ENCODE assay signal across 20 cellular contexts in genomic region chr10:77784856-77785255, GRCh38.
DNase-seq lines count a peak whose midpoint lies in the region; ATAC-seq and TF ChIP-seq lines count a peak whose summit lies in the region.
"Had no signal": no experiment of that assay in that cellular context is flagged by ENCODE, and none has a peak within 500 bp of the region (broad histone marks: within the 10 kb centered on the region; RNA-seq: fewer than 3 reads in every experiment).

No MANE protein-coding gene starts in this region.

- H3K23ac ChIP-seq in IMR-90 (ENCODE audit: low read depth, low read length), result no peak overlapping the region

- no peak overlapping the region for H4K5ac ChIP-seq in IMR-90 (ENCODE audit: low read depth, low read length)

- ATAC-seq in IMR-90 (ENCODE audit: low read depth) (peak; percentile 98), WTC11 (no peak), HG02763 (IDR thresholded peaks at IDR 0.05; ENCODE audit: unreplicated experiment) (no peak)
- no peak for ATAC-seq in activated CD4-positive, alpha-beta T cell treated with anti-CD3 and anti-CD28 coated beads for 36 hours
- ATAC-seq: K562 had no signal

- H4K8ac ChIP-seq in IMR-90 (ENCODE audit: low read depth in 2 of 2, low read length in 2 of 2), result no peak overlapping the region

- H3K18ac ChIP-seq in IMR-90 (ENCODE audit: low read depth, low read length), result no peak overlapping the region

- H3K27ac ChIP-seq in IMR-90 (ENCODE audit: insufficient read depth, low read length), result no peak overlapping the region
- H3K27ac ChIP-seq in left ventricle myocardium inferior (replicated peaks), result no peak overlapping the region
- H3K27ac ChIP-seq: ascending aorta, parathyroid adenoma had no signal

- H3K9me3 Mint-ChIP-seq in WTC11, result no peaks in the 10 kb centered on the region
- H3K9me3 Mint-ChIP-seq in activated CD4-positive, alpha-beta T cell treated with anti-CD3 and anti-CD28 coated beads for 36 hours (ENCODE audit: low read depth), result no peaks in the 10 kb centered on the region
- H3K9me3 Mint-ChIP-seq: activated B cell treated with CpG ODN at 0.5 μM for 24 hours, H9 had no signal

- peaks cover 2 to 24% of the 10 kb centered on the region in 2 experiments; a peak in 3 of 4 replicates for H3K79me1 ChIP-seq in IMR-90 (ENCODE audit: low read depth in 1 of 2, low read length in 2 of 2)

- no peak for TF ChIP-seq RAD21 in IMR-90 (IDR thresholded peaks at IDR 0.05; ENCODE audit: low read length)

- H3K4me1 Mint-ChIP-seq in WTC11, result no peaks in the 10 kb centered on the region
- no peaks in the 10 kb centered on the region for H3K4me1 Mint-ChIP-seq in activated CD4-positive, alpha-beta T cell treated with anti-CD3 and anti-CD28 coated beads for 36 hours
- H3K4me1 Mint-ChIP-seq: activated B cell treated with CpG ODN at 0.5 μM for 24 hours, H9 had no signal

- no peak overlapping the region for H3K4me3 Mint-ChIP-seq in WTC11
- no peak overlapping the region for H3K4me3 Mint-ChIP-seq in activated CD4-positive, alpha-beta T cell treated with anti-CD3 and anti-CD28 coated beads for 36 hours
- H3K4me3 Mint-ChIP-seq: activated B cell treated with CpG ODN at 0.5 μM for 24 hours, H9 had no signal

- no peak overlapping the region for H3K4ac ChIP-seq in IMR-90 (ENCODE audit: low read depth, low read length)

- H3K9me3 ChIP-seq in IMR-90 (ENCODE audit: control insufficient read depth, insufficient read depth, low read length), result no peaks in the 10 kb centered on the region; the same call in 1 of the 2 replicates
- peaks cover 8% of the 10 kb centered on the region for H3K9me3 ChIP-seq in left ventricle myocardium inferior (replicated peaks)
- H3K9me3 ChIP-seq: ascending aorta, Caco-2 had no signal

- dilution Hi-C loops in IMR-90 (cut with HindIII; ENCODE audit: low sequenced_read_pairs, unreplicated experiment), result no loop called here

- no peak overlapping the region for H2BK120ac ChIP-seq in IMR-90 (ENCODE audit: low read depth, low read length)

- no peak overlapping the region for H3K27ac Mint-ChIP-seq in WTC11
- no peak overlapping the region for H3K27ac Mint-ChIP-seq in activated CD4-positive, alpha-beta T cell treated with anti-CD3 and anti-CD28 coated beads for 36 hours
- H3K27ac Mint-ChIP-seq: activated B cell treated with CpG ODN at 0.5 μM for 24 hours, H9 had no signal

- no peak overlapping the region for H3K4me2 ChIP-seq in IMR-90 (ENCODE audit: low read depth, low read length)

- CTCF ChIA-PET in IMR-90 (lab: Yijun Ruan, JAX), result interaction anchor here (0.6 kb wide), 2 partner anchors 30 to 64 kb away, joined by 3 to 5 read pairs; no protein-coding TSS in a partner anchor
- CTCF ChIA-PET in WTC11 (lab: Charles Lee), result interaction anchor here (0.6 kb wide), 2 partner anchors 73 to 152 kb away, joined by 3 read pairs; no protein-coding TSS in a partner anchor
- CTCF ChIA-PET in activated CD4-positive, alpha-beta T cell treated with anti-CD3 and anti-CD28 coated beads for 36 hours (lab: Charles Lee), result interaction anchor here (0.7 kb wide), 1 partner anchor 609 kb away, joined by 3 read pairs; no protein-coding TSS in a partner anchor

- H3K36me3 ChIP-seq in IMR-90 (ENCODE audit: control insufficient read depth, insufficient read depth, low read length), result peaks cover 37% of the 10 kb centered on the region
- peaks cover 45% of the 10 kb centered on the region for H3K36me3 ChIP-seq in left ventricle myocardium inferior

- H3K36me3 Mint-ChIP-seq in WTC11, result peaks cover 41% of the 10 kb centered on the region
- H3K36me3 Mint-ChIP-seq in activated CD4-positive, alpha-beta T cell treated with anti-CD3 and anti-CD28 coated beads for 36 hours (ENCODE audit: low read depth), result peaks cover 1% of the 10 kb centered on the region

- H4K20me1 ChIP-seq in IMR-90 (ENCODE audit: insufficient read depth, low read length), result no peaks in the 10 kb centered on the region

- H3K9ac ChIP-seq in IMR-90 (ENCODE audit: low read depth, low read length), result no peak overlapping the region
- H3K9ac ChIP-seq: parathyroid adenoma had no signal

- in situ Hi-C loops in IMR-90 (cut with MboI; ENCODE audit: low sequenced_read_pairs), result no loop called here

- no peak overlapping the region for H4K91ac ChIP-seq in IMR-90 (ENCODE audit: insufficient read depth, low read depth, low read length)

- no peak overlapping the region for H2AK5ac ChIP-seq in IMR-90 (ENCODE audit: low read depth, low read length)

- no peak overlapping the region for H2AK9ac ChIP-seq in IMR-90 (replicated peaks; ENCODE audit: low read depth, low read length, poor library complexity)

- no peak overlapping the region for H2BK15ac ChIP-seq in IMR-90 (ENCODE audit: low read depth, low read length)

- H3K4me1 ChIP-seq in IMR-90 (ENCODE audit: control insufficient read depth, insufficient read depth, low read length) (peaks cover 7% of the 10 kb centered on the region; the same call in 1 of the 2 replicates), left ventricle myocardium inferior (no peaks in the 10 kb centered on the region)
- H3K4me1 ChIP-seq: ascending aorta, Caco-2 had no signal

- H2AFZ ChIP-seq in IMR-90 (replicated peaks; ENCODE audit: low read length, poor library complexity), result no peak overlapping the region
- H2AFZ ChIP-seq: parathyroid adenoma had no signal

- no peak overlapping the region for H3K14ac ChIP-seq in IMR-90 (replicated peaks; ENCODE audit: low read depth, low read length)

- no peak overlapping the region for H3K4me3 ChIP-seq in IMR-90 (ENCODE audit: insufficient read depth, low read depth, low read length)
- no peak overlapping the region for H3K4me3 ChIP-seq in choroid plexus epithelial cell (ENCODE audit: low read depth, low read length)
- no peak overlapping the region for H3K4me3 ChIP-seq in left ventricle myocardium inferior
- H3K4me3 ChIP-seq: ascending aorta, K562 had no signal

- H2BK20ac ChIP-seq in IMR-90 (ENCODE audit: low read depth, low read length), result no peak overlapping the region

- intact Hi-C loops in IMR-90 (cut with micrococcal nuclease), result no loop called here
- intact Hi-C loops in left ventricle myocardium inferior (cut with micrococcal nuclease), result no loop called here
- intact Hi-C loops in activated CD4-positive, alpha-beta T cell treated with anti-CD3 and anti-CD28 coated beads for 36 hours (cut with DNase I, micrococcal nuclease), result no loop called here

- TF ChIP-seq CTCF in IMR-90 (conservative IDR thresholded peaks at IDR 0.05; ENCODE audit: low read depth, low read length), result no peak
- TF ChIP-seq CTCF in choroid plexus epithelial cell (conservative IDR thresholded peaks at IDR 0.05; ENCODE audit: low read depth, low read length), result no peak
- no peak for TF ChIP-seq CTCF in WTC11 (IDR thresholded peaks at IDR 0.05)
- no peak for TF ChIP-seq CTCF in left ventricle myocardium inferior (IDR thresholded peaks at IDR 0.05; ENCODE audit: borderline replicate concordance)

- POLR2A ChIA-PET in IMR-90 (lab: Charles Lee; ENCODE audit: unreplicated experiment), result interaction anchor here (0.6 kb wide), 1 partner anchor 590 kb away, joined by 4 read pairs; no protein-coding TSS in a partner anchor
- POLR2A ChIA-PET in WTC11 (lab: Charles Lee), result no interaction called here
- POLR2A ChIA-PET in activated CD4-positive, alpha-beta T cell treated with anti-CD3 and anti-CD28 coated beads for 36 hours (lab: Charles Lee), result interaction anchor here (0.6 kb wide), 1 partner anchor 141 kb away, joined by 5 read pairs; no protein-coding TSS in a partner anchor

- BruUV-seq in IMR-90 (replicated peaks; lab: Mats Ljungman, UMichigan), result no TSS peak

- no peak for TF ChIP-seq POLR2A in IMR-90 (IDR thresholded peaks at IDR 0.05; ENCODE audit: low read depth, low read length)

- H3K9me1 ChIP-seq in IMR-90 (ENCODE audit: insufficient read depth, low read length), result peaks cover 21% of the 10 kb centered on the region

- no peak overlapping the region for H3K56ac ChIP-seq in IMR-90 (ENCODE audit: extremely low read depth, insufficient read depth, low read length)

- H3K27me3 Mint-ChIP-seq in WTC11 (ENCODE audit: low read depth), result no peaks in the 10 kb centered on the region
- H3K27me3 Mint-ChIP-seq in activated CD4-positive, alpha-beta T cell treated with anti-CD3 and anti-CD28 coated beads for 36 hours, result no peaks in the 10 kb centered on the region
- H3K27me3 Mint-ChIP-seq: activated B cell treated with CpG ODN at 0.5 μM for 24 hours had no signal

- no peaks in the 10 kb centered on the region for H3K27me3 ChIP-seq in IMR-90 (ENCODE audit: control insufficient read depth, insufficient read depth, low read length)
- H3K27me3 ChIP-seq in left ventricle myocardium inferior (ENCODE audit: low read depth), result no peaks in the 10 kb centered on the region
- H3K27me3 ChIP-seq: ascending aorta had no signal

- no peak overlapping the region for H2BK5ac ChIP-seq in IMR-90 (ENCODE audit: low read depth, low read length, poor library complexity, severe bottlenecking)

- 72% methylated on average over 3 of the region's 4 CpGs; no CpG with 5 or more reads in 1 of the 2 experiments for WGBS in IMR-90 (ENCODE audit: extremely low coverage in 2 of 2, insufficient read length in 1 of 2), 2 experiments

- DNase-seq in AG08395 (ENCODE audit: low spot score) (peak; percentile 67), IMR-90 (peak; percentile 94), choroid plexus epithelial cell (ENCODE audit: low read depth) (peak; percentile 92), kidney tubule cell (ENCODE audit: low spot score) (peak; percentile 70), WTC11 (ENCODE audit: low spot score) (no peak), left ventricle myocardium inferior (no peak)
- DNase-seq in activated CD4-positive, alpha-beta T cell treated with anti-CD3 and anti-CD28 coated beads for 36 hours, result no peak
- DNase-seq: activated B cell treated with CpG ODN at 0.5 μM for 24 hours; activated effector memory CD4-positive, alpha-beta T cell treated with anti-CD3 and anti-CD28 coated beads, Interleukin-2, amount 50 U/mL, for 16 hours; Caco-2; effector CD4-positive, alpha-beta T cell; H9; NCI-H1092 treated with DMSO at 0.1 percent for 48 hours; RPMI8226; stimulated activated naive CD4-positive, alpha-beta T cell treated with Interleukin-2 at 50 U/mL for 16 hours; SW 1271 had no signal

TF ChIP-seq in IMR-90, 13 proteins besides CTCF, POLR2A, EP300 and RAD21 (continues in another document):
- TF ChIP-seq MAFK (IDR thresholded peaks at IDR 0.05; ENCODE audit: low read depth, low read length), result peak; percentile 50; the same call in 1 of the 2 replicates

TF ChIP-seq in WTC11, 78 proteins besides CTCF, POLR2A, EP300 and RAD21 (continues in another document):
- TF ChIP-seq ATF2 (CRISPR knock-in tag; IDR thresholded peaks at IDR 0.05; ENCODE audit: borderline replicate concordance, low read depth) (no peak), ZBTB21 (CRISPR knock-in tag; IDR thresholded peaks at IDR 0.05; ENCODE audit: borderline replicate concordance) (no peak)

Comparison
In these comparisons a context has a peak if more than half of its experiments do, and no peak if none do; other contexts are left out.
1. DNase-seq: peak in AG08395 (single experiment), IMR-90 (single experiment), choroid plexus epithelial cell (single experiment) and kidney tubule cell (single experiment); none in WTC11 (single experiment), left ventricle myocardium inferior (single experiment) and activated CD4-positive, alpha-beta T cell treated with anti-CD3 and anti-CD28 coated beads for 36 hours (single experiment).